ENCODE assay signal across 13 cellular contexts in genomic region chr7:43735403-43735801, GRCh38.
DNase-seq lines count a peak whose midpoint lies in the region; ATAC-seq lines count a peak whose summit lies in the region.
"Had no signal": no experiment of that assay in that cellular context is flagged by ENCODE, and none has a peak within 500 bp of the region (broad histone marks: within the 10 kb centered on the region; RNA-seq: fewer than 3 reads in every experiment).

No MANE protein-coding gene starts in this region.

- peaks cover 31% of the 10 kb centered on the region for H3K4me1 Mint-ChIP-seq in stimulated activated naive CD8-positive, alpha-beta T cell treated with anti-CD3 and anti-CD28 coated beads, Interleukin-15, amount 100 ng/mL, for 72 hours

- H3K27me3 Mint-ChIP-seq in stimulated activated naive CD8-positive, alpha-beta T cell treated with anti-CD3 and anti-CD28 coated beads, Interleukin-15, amount 100 ng/mL, for 72 hours: no peaks in the 10 kb centered on the region

- ATAC-seq in GM21619 (IDR thresholded peaks at IDR 0.05; ENCODE audit: unreplicated experiment): peak; percentile 22
- ATAC-seq in HG03378 (IDR thresholded peaks at IDR 0.05; ENCODE audit: unreplicated experiment): peak; percentile 14
- peak; percentile 21 for ATAC-seq in stimulated activated naive CD8-positive, alpha-beta T cell treated with anti-CD3 and anti-CD28 coated beads, Interleukin-15, amount 100 ng/mL, for 72 hours

- H3K9me3 Mint-ChIP-seq in stimulated activated naive CD8-positive, alpha-beta T cell treated with anti-CD3 and anti-CD28 coated beads, Interleukin-15, amount 100 ng/mL, for 72 hours: no peaks in the 10 kb centered on the region
- H3K9me3 Mint-ChIP-seq: immature natural killer cell had no signal

- H3K27ac Mint-ChIP-seq in stimulated activated naive CD8-positive, alpha-beta T cell treated with anti-CD3 and anti-CD28 coated beads, Interleukin-15, amount 100 ng/mL, for 72 hours: no peak overlapping the region
- H3K27ac Mint-ChIP-seq: immature natural killer cell had no signal

- peak overlapping the region in 1 of 2 donors; percentile 40 for H3K4me3 Mint-ChIP-seq in stimulated activated naive CD8-positive, alpha-beta T cell treated with anti-CD3 and anti-CD28 coated beads, Interleukin-15, amount 100 ng/mL, for 72 hours
- H3K4me3 Mint-ChIP-seq: immature natural killer cell had no signal

- peak; percentile 46 for DNase-seq in stimulated activated CD4-positive, alpha-beta T cell treated with anti-CD3 and anti-CD28 coated beads, Interleukin-15, amount 100 ng/mL, for 24 hours
- DNase-seq in stimulated activated CD4-positive, alpha-beta T cell treated with anti-CD3 and anti-CD28 coated beads, Interleukin-4, amount 100 ng/mL, for 1 hour: no peak
- DNase-seq in stimulated activated naive CD8-positive, alpha-beta T cell treated with anti-CD3 and anti-CD28 coated beads, Interleukin-15, amount 100 ng/mL, for 72 hours: no peak
- DNase-seq in foreskin melanocyte: no peak
- no peak for DNase-seq in central memory CD4-positive, alpha-beta T cell
- no peak for DNase-seq in NCI-H1436 treated with DMSO at 0.1 percent for 48 hours (lab: John Stamatoyannopoulos, UW)
- DNase-seq: DMS79 treated with DMSO at 0.1 percent for 48 hours, immature natural killer cell, NCI-H345, retina, SHP77 had no signal
